In the genomic region with DNA sequence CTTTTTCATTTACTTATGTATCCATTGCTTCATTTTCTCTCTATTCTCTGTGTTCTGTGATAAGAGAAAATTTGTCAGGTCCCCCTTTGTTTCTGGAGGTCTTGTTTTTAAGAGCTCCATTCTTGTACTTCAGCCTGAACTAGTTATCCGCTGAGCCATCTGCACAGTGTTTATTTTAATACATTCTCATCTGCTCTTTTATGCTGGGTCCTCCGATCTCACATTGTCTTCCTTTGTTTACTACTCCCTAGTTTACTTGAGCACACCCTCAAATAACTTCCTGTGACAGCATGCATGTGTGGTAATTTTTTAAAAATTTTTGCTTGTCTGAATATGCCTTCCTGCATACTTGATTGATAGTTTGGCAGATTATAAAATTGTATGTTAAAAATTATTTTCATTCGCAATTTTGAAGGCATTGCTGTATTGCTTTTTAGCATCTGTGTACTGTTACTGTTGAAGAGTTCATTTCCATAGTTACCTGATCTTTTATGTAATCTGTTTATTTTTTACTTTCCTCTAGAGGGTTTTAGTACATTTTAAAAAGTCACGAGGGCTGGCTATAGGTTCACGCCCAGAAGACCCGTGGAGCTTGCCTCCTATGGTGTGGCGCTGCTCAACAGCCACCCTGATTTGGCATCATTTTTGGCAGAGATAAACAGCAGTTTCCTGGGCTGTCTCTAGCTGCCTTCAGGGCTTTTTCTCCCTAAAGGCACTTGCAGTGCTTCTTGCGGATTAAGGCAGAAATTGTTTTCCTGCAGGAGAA, we compare ENCODE assay signal across 8 cellular contexts. TPM values are rescaled to one million over a fixed set of nuclear protein-coding genes. Genes with fewer than 3 reads are reported as not detected.
DNase-seq lines count a peak whose midpoint lies in the region; ATAC-seq and TF ChIP-seq lines count a peak whose summit lies in the region.

No MANE protein-coding gene starts in this region.

- no peak for TF ChIP-seq CTCF in OCI-LY1 (IDR thresholded peaks at IDR 0.05; ENCODE audit: low read length)
- TF ChIP-seq CTCF in esophagus muscularis mucosa (IDR thresholded peaks at IDR 0.05), result no peak
- no peak for TF ChIP-seq CTCF in osteoblast (IDR thresholded peaks at IDR 0.05; ENCODE audit: extremely low read depth, low read depth, low read length)
- no peak for TF ChIP-seq CTCF in ascending aorta (IDR thresholded peaks at IDR 0.05)

- no peak overlapping the region for H2AFZ ChIP-seq in OCI-LY1 (ENCODE audit: low read length)
- H2AFZ ChIP-seq in osteoblast (ENCODE audit: low read length), result no peak overlapping the region

- 11% methylated on average over 8 of the region's 8 CpGs for WGBS in esophagus muscularis mucosa

- peaks cover 32% of the 10 kb centered on the region; the same call in 1 of the 2 replicates for H3K36me3 ChIP-seq in OCI-LY1 (ENCODE audit: insufficient read depth, low read length)
- H3K36me3 ChIP-seq in esophagus muscularis mucosa, result no peaks in the 10 kb centered on the region
- no peaks in the 10 kb centered on the region for H3K36me3 ChIP-seq in osteoblast (ENCODE audit: insufficient read depth, low read length)
- H3K36me3 ChIP-seq in ascending aorta, result no peaks in the 10 kb centered on the region

- no peak for TF ChIP-seq EP300 in esophagus muscularis mucosa (IDR thresholded peaks at IDR 0.05)

- H3K4me3 ChIP-seq in OCI-LY1 (ENCODE audit: low read depth, low read length, poor library complexity, severe bottlenecking) (no peak overlapping the region), esophagus muscularis mucosa (peak overlapping the region in 3 of 4 donors; percentile 13 to 20 (median 17)), osteoblast (ENCODE audit: insufficient read depth, low read length) (no peak overlapping the region), ascending aorta (peak overlapping the region in 1 of 2 donors; percentile 22)

- H3K27me3 ChIP-seq in OCI-LY1 (ENCODE audit: insufficient read depth, low read length) (no peaks in the 10 kb centered on the region), esophagus muscularis mucosa (no peaks in the 10 kb centered on the region), osteoblast (ENCODE audit: insufficient read depth, low read length) (no peaks in the 10 kb centered on the region), ascending aorta (no peaks in the 10 kb centered on the region)

- H3K9me3 ChIP-seq in OCI-LY1 (ENCODE audit: low read length) (no peaks in the 10 kb centered on the region), esophagus muscularis mucosa (no peaks in the 10 kb centered on the region), osteoblast (ENCODE audit: low read depth, low read length) (no peaks in the 10 kb centered on the region), ascending aorta (no peaks in the 10 kb centered on the region)

- peak; percentile 13 for DNase-seq in activated gamma-delta T cell treated with Interleukin-2 at 50 U/mL for 16 hours
- DNase-seq in activated gamma-delta T cell (lab: John Stamatoyannopoulos, UW), result no peak
- DNase-seq in esophagus muscularis mucosa (ENCODE audit: extremely low spot score), result peak; percentile 50
- no peak for DNase-seq in osteoblast (ENCODE audit: insufficient read length, low spot score, missing footprints)
- no peak for DNase-seq in ascending aorta (ENCODE audit: low spot score in 2 of 2)

- H4K20me1 ChIP-seq in OCI-LY1 (ENCODE audit: insufficient read depth, low read length) (no peaks in the 10 kb centered on the region), osteoblast (ENCODE audit: insufficient read depth, low read length) (peaks cover 2% of the 10 kb centered on the region)

- H3K79me2 ChIP-seq in OCI-LY1 (ENCODE audit: insufficient read depth, low read length) (peaks cover 99% of the 10 kb centered on the region), osteoblast (ENCODE audit: insufficient read depth, low read length) (peaks cover 87% of the 10 kb centered on the region)

- TF ChIP-seq POLR2A in esophagus muscularis mucosa (IDR thresholded peaks at IDR 0.05; ENCODE audit: low read depth), result no peak

- ATAC-seq in GM21825 (IDR thresholded peaks at IDR 0.05; ENCODE audit: unreplicated experiment) (no peak), GM21737 (IDR thresholded peaks at IDR 0.05; ENCODE audit: unreplicated experiment) (no peak)

- peak overlapping the region; percentile 25; the same call in 1 of the 2 replicates for H3K4me2 ChIP-seq in OCI-LY1 (ENCODE audit: low read length)
- peak overlapping the region; percentile 19 for H3K4me2 ChIP-seq in osteoblast (ENCODE audit: insufficient read depth, low read length)

- intact Hi-C loops in esophagus muscularis mucosa (cut with DNase I), result no loop called here
- intact Hi-C loops in ascending aorta (cut with DNase I), result no loop called here

- no peaks in the 10 kb centered on the region for H3F3A ChIP-seq in OCI-LY1 (ENCODE audit: insufficient read depth, low read length)

- H3K27ac ChIP-seq in OCI-LY1 (ENCODE audit: low read depth, low read length, poor library complexity, severe bottlenecking) (peak overlapping the region; percentile 65), esophagus muscularis mucosa (replicated peaks in 1 of 4) (peak overlapping the region; percentile 42 to 58 (median 51)), osteoblast (ENCODE audit: low read depth, low read length) (no peak overlapping the region), ascending aorta (no peak overlapping the region)

- peaks cover 16% of the 10 kb centered on the region for H3K4me1 ChIP-seq in OCI-LY1 (ENCODE audit: insufficient read depth, low read length, severe bottlenecking)
- H3K4me1 ChIP-seq in esophagus muscularis mucosa, result peaks cover 19 to 62% (median 56%) of the 10 kb centered on the region in 4 donors
- peaks cover 7% of the 10 kb centered on the region for H3K4me1 ChIP-seq in osteoblast (ENCODE audit: insufficient read depth, low read length)
- peaks cover 0 to 13% of the 10 kb centered on the region in 2 donors for H3K4me1 ChIP-seq in ascending aorta

- no peaks in the 10 kb centered on the region for H3K9me2 ChIP-seq in OCI-LY1 (ENCODE audit: low read depth, low read length)

- peak overlapping the region; percentile 21; the same call in 1 of the 2 replicates for H3K9ac ChIP-seq in OCI-LY1 (ENCODE audit: low read length)

RNA-seq across cellular contexts. Expression of a gene that starts 31.9 kb away (rescaled TPM):
- 10 to 100 TPM; 17.0 to 36.5 (median 25.9) TPM for total RNA-seq in esophagus muscularis mucosa
- total RNA-seq in osteoblast, result 15.6 and 21.4 TPM in 2 replicates
- total RNA-seq in ascending aorta, result 12.8 TPM

Comparison
In these comparisons a context has a peak if more than half of its experiments do, and no peak if none do; other contexts are left out.
1. DNase-seq: peak in activated gamma-delta T cell treated with Interleukin-2 at 50 U/mL for 16 hours (single experiment) and esophagus muscularis mucosa (single experiment); none in activated gamma-delta T cell (single experiment), osteoblast (single experiment) and ascending aorta (0 of 2).
2. H3K27ac ChIP-seq: peak in OCI-LY1 (single experiment) and esophagus muscularis mucosa (4 of 4); none in osteoblast (single experiment) and ascending aorta (0 of 2).
3. H3K4me3 ChIP-seq: peak in esophagus muscularis mucosa (3 of 4); none in OCI-LY1 (single experiment) and osteoblast (single experiment).